16 cellular contexts compared by ENCODE assay signal in genomic region chr1:162699366-162699765, GRCh38.
"Had no signal": no experiment of that assay in that cellular context is flagged by ENCODE, and none has a peak within 500 bp of the region (broad histone marks: within the 10 kb centered on the region; RNA-seq: fewer than 3 reads in every experiment).

No MANE protein-coding gene starts in this region.

- H3K36me3 ChIP-seq: ascending aorta, breast epithelium, pancreas had no signal

- H3K36me3 Mint-ChIP-seq: activated naive CD8-positive, alpha-beta T cell treated with anti-CD3 and anti-CD28 coated beads, Interleukin-2, amount 10 ng/mL, durations not matched to agents 7 days and 5 days; memory B cell; naive thymus-derived CD8-positive, alpha-beta T cell had no signal

- H3K4me1 Mint-ChIP-seq: activated naive CD8-positive, alpha-beta T cell treated with anti-CD3 and anti-CD28 coated beads, Interleukin-2, amount 10 ng/mL, durations not matched to agents 7 days and 5 days; memory B cell; naive thymus-derived CD8-positive, alpha-beta T cell had no signal

- ATAC-seq: effector memory CD8-positive, alpha-beta T cell; naive thymus-derived CD8-positive, alpha-beta T cell; pancreas; sciatic nerve had no signal

- H3K9me3 ChIP-seq: ascending aorta, breast epithelium, pancreas had no signal

- H3K4me3 Mint-ChIP-seq: activated naive CD8-positive, alpha-beta T cell treated with anti-CD3 and anti-CD28 coated beads, Interleukin-2, amount 10 ng/mL, durations not matched to agents 7 days and 5 days; activated T-helper 1 cell treated with anti-CD3 and anti-CD28 coated beads, Interleukin-12 subunit alpha, Interleukin-12 subunit beta, Interleukin-2, Interleukin-4 antibody, amounts not matched to agents 30 ng/mL and 10 ng/mL and 1 ng/mL, durations not matched to agents 14 hours and 24 hours and 36 hours; effector memory CD8-positive, alpha-beta T cell; memory B cell; naive thymus-derived CD8-positive, alpha-beta T cell; T-helper 2 cell treated with Interferon-gamma antibody and Interleukin-4, amounts not matched to agents 5 μg/mL and 100 μg/mL, for 36 hours had no signal

- H3K27ac Mint-ChIP-seq: activated naive CD8-positive, alpha-beta T cell treated with anti-CD3 and anti-CD28 coated beads, Interleukin-2, amount 10 ng/mL, durations not matched to agents 7 days and 5 days; activated T-helper 1 cell treated with anti-CD3 and anti-CD28 coated beads, Interleukin-12 subunit alpha, Interleukin-12 subunit beta, Interleukin-2, Interleukin-4 antibody, amounts not matched to agents 30 ng/mL and 10 ng/mL and 1 ng/mL, durations not matched to agents 14 hours and 24 hours and 36 hours; effector memory CD8-positive, alpha-beta T cell; memory B cell; naive thymus-derived CD8-positive, alpha-beta T cell; T-helper 2 cell treated with Interferon-gamma antibody and Interleukin-4, amounts not matched to agents 5 μg/mL and 100 μg/mL, for 36 hours had no signal

- H3K4me3 ChIP-seq: ascending aorta, breast epithelium, pancreas had no signal

- H3K9me3 Mint-ChIP-seq: activated naive CD8-positive, alpha-beta T cell treated with anti-CD3 and anti-CD28 coated beads, Interleukin-2, amount 10 ng/mL, durations not matched to agents 7 days and 5 days; activated T-helper 1 cell treated with anti-CD3 and anti-CD28 coated beads, Interleukin-12 subunit alpha, Interleukin-12 subunit beta, Interleukin-2, Interleukin-4 antibody, amounts not matched to agents 30 ng/mL and 10 ng/mL and 1 ng/mL, durations not matched to agents 14 hours and 24 hours and 36 hours; effector memory CD8-positive, alpha-beta T cell; memory B cell; naive thymus-derived CD8-positive, alpha-beta T cell; T-helper 2 cell treated with Interferon-gamma antibody and Interleukin-4, amounts not matched to agents 5 μg/mL and 100 μg/mL, for 36 hours had no signal

- H3K27ac ChIP-seq: ascending aorta, breast epithelium, pancreas had no signal

- H3K27me3 ChIP-seq: ascending aorta, breast epithelium, pancreas had no signal

- DNase-seq: activated CD4-positive, alpha-beta T cell treated with anti-CD3 and anti-CD28 coated beads, Interleukin-2, amount 50 U/mL, for 1 hour; activated CD8-positive, alpha-beta memory T cell treated with anti-CD3 and anti-CD28 coated beads for 24 hours; activated naive CD4-positive, alpha-beta T cell; activated naive CD8-positive, alpha-beta T cell treated with anti-CD3 and anti-CD28 coated beads, Interleukin-2, amount 10 ng/mL, durations not matched to agents 7 days and 5 days; dermis blood vessel endothelial cell; effector memory CD8-positive, alpha-beta T cell; islet precursor cell; naive thymus-derived CD8-positive, alpha-beta T cell; pancreas; stimulated activated CD4-positive, alpha-beta T cell treated with anti-CD3 and anti-CD28 coated beads, Interleukin-2, amount 100 ng/mL, for 24 hours had no signal
